ENCODE assay signal across 7 cellular contexts in the genomic region with DNA sequence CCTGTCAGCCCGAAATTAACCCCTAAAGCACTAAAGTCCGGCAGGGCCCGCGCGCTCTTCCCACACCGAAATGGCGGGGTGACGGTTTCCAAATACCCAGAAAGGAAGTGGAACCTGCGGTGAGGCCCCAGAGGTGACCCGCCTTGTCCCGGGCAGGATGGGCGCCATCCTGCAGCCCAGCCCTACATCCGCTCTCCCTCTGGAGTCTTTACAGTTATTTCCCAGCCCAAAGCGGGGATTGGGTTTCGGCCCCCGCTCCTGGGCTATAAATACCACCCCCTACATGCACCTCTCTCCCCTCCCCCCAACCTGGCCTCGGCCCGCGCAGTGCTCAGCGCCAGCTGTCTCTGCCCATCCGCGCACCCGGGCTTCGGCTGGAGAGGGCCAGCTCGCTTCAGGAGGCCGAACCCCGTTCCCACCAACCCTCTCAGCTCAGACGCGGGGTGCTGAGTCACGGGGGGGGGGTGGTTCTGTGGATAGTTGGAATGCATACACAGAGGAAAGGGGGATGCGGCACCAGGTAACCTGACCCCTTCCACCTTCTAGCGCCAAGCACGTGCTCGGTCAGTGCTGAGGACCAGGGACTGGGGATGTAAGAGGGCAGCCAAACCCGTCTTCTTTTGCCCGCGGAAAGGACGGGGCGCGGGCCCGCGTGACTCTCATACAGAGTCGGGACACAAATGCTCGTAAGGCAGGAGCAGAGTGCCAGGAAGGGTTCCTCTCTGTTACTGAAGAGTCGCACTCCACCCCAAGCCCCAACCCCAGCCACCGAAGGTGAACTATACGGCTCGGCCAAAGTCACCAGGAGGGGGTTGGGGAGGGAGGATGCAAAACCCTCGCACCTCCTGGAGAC. TPM values are rescaled to one million over a fixed set of nuclear protein-coding genes. Genes with fewer than 3 reads are reported as not detected.
DNase-seq lines count a peak whose midpoint lies in the region; ATAC-seq, FAIRE-seq and TF ChIP-seq lines count a peak whose summit lies in the region.

TSS of gene TUBA4B (plus strand) at position 344 of the 853 bp plus-strand sequence. CDS start at position 509, 165 bp downstream.

- H3K27me3 ChIP-seq in OCI-LY3 (ENCODE audit: low read depth, low read length) (no peaks in the 10 kb centered on the region; the same call in 1 of the 2 replicates), pancreas (no peaks in the 10 kb centered on the region)

- peaks cover 38% of the 10 kb centered on the region for H3K36me3 Mint-ChIP-seq in activated naive CD4-positive, alpha-beta T cell treated with anti-CD3 and anti-CD28 coated beads for 36 hours (ENCODE audit: low read depth)

- H3K27me3 Mint-ChIP-seq in activated naive CD4-positive, alpha-beta T cell treated with anti-CD3 and anti-CD28 coated beads for 36 hours (ENCODE audit: low read depth), result no peaks in the 10 kb centered on the region

- H3K36me3 ChIP-seq in OCI-LY3 (replicated peaks; ENCODE audit: low read depth, low read length) (peaks cover 18% of the 10 kb centered on the region), pancreas (peaks cover 0 to 5% (median 0%) of the 10 kb centered on the region in 3 donors)

- peak within 1 kb of the TSS; percentile 70 for H3K4me3 Mint-ChIP-seq in activated naive CD4-positive, alpha-beta T cell treated with anti-CD3 and anti-CD28 coated beads for 36 hours

- peak within 1 kb of the TSS; percentile 94 for H3K9ac ChIP-seq in OCI-LY3 (ENCODE audit: low read length)

- ATAC-seq in HG02763 (IDR thresholded peaks at IDR 0.05; ENCODE audit: unreplicated experiment), result peak; percentile 0
- peak; percentile 52 for ATAC-seq in Right ventricle myocardium superior (ENCODE audit: poor library complexity)
- peak; percentile 13 to 24 (median 18) for ATAC-seq in pancreas
- no peak for ATAC-seq in HG03108 (IDR thresholded peaks at IDR 0.05; ENCODE audit: unreplicated experiment)

- in situ Hi-C loops in GM13976 (cut with MboI; ENCODE audit: low sequenced_read_pairs, unreplicated experiment), result no loop called here

- peak within 1 kb of the TSS; percentile 96 for H3K4me3 ChIP-seq in OCI-LY3 (ENCODE audit: low read length)
- H3K4me3 ChIP-seq in pancreas, result peak within 1 kb of the TSS; percentile 58 to 82 (median 64)

- H3K79me2 ChIP-seq in OCI-LY3 (ENCODE audit: low read length), result peaks cover 26% of the 10 kb centered on the region

- peaks cover 35% of the 10 kb centered on the region for H3K4me1 ChIP-seq in OCI-LY3 (ENCODE audit: low read length)
- H3K4me1 ChIP-seq in pancreas, result peaks cover 26 to 51% (median 32%) of the 10 kb centered on the region in 3 donors

- H3K4me2 ChIP-seq in OCI-LY3 (ENCODE audit: low read length), result peak within 1 kb of the TSS; percentile 77

- H3K9me3 Mint-ChIP-seq in activated naive CD4-positive, alpha-beta T cell treated with anti-CD3 and anti-CD28 coated beads for 36 hours, result no peaks in the 10 kb centered on the region

- H4K20me1 ChIP-seq in OCI-LY3 (ENCODE audit: insufficient read depth, low read length), result no peaks in the 10 kb centered on the region

- intact Hi-C loops in activated naive CD4-positive, alpha-beta T cell treated with anti-CD3 and anti-CD28 coated beads for 36 hours (cut with micrococcal nuclease), result loop anchor here (1.0 to 10.0 kb wide), 11 partner anchors 8 to 968 kb away; partner anchors contain the start of genes ANKZF1, ATG9A, CTDSP1 and GLB1L
- intact Hi-C loops in Right ventricle myocardium superior (cut with DNase I), result no loop called here
- intact Hi-C loops in pancreas (cut with DNase I), result no loop called here

- peak within 1 kb of the TSS; percentile 95 for H3K27ac Mint-ChIP-seq in activated naive CD4-positive, alpha-beta T cell treated with anti-CD3 and anti-CD28 coated beads for 36 hours

- 3% methylated on average over 49 of the region's 49 CpGs for WGBS in pancreas, 2 donors

- peaks cover 58% of the 10 kb centered on the region for H3K4me1 Mint-ChIP-seq in activated naive CD4-positive, alpha-beta T cell treated with anti-CD3 and anti-CD28 coated beads for 36 hours (ENCODE audit: low read depth)

- H3K9me3 ChIP-seq in OCI-LY3 (ENCODE audit: insufficient read depth, low read length) (no peaks in the 10 kb centered on the region), pancreas (no peaks in the 10 kb centered on the region)

- CTCF ChIA-PET in activated naive CD4-positive, alpha-beta T cell treated with anti-CD3 and anti-CD28 coated beads for 36 hours (lab: Charles Lee), result interaction anchor here (1.1 to 6.1 kb wide), 7 partner anchors 8 to 95 kb away, joined by 3 to 76 read pairs (median 5); partner anchors contain the start of genes DNAJB2, GLB1L and STK16

- DNase-seq in GM13976 (ENCODE audit: low spot score) (peak; percentile 62), Right ventricle myocardium superior (peak; percentile 56), pancreas (peak in 4 of 6 donors; percentile 52 to 76 (median 65))
- peak; percentile 78 for DNase-seq in activated naive CD4-positive, alpha-beta T cell treated with anti-CD3 and anti-CD28 coated beads for 36 hours

- peak within 1 kb of the TSS; percentile 70; the same call in 1 of the 2 replicates for H2AFZ ChIP-seq in OCI-LY3 (ENCODE audit: low read depth, low read length)

- FAIRE-seq in pancreas (lab: Jason Lieb, UNC), result no peak

- TF ChIP-seq CTCF in GM13976 (IDR thresholded peaks at IDR 0.05; ENCODE audit: borderline replicate concordance, control extremely low read depth, extremely low read depth, insufficient read depth, missing control alignments), result no peak
- no peak for TF ChIP-seq CTCF in OCI-LY3 (IDR thresholded peaks at IDR 0.05; ENCODE audit: low read depth, low read length)
- no peak for TF ChIP-seq CTCF in pancreas (IDR thresholded peaks at IDR 0.05)

- H3K27ac ChIP-seq in OCI-LY3 (ENCODE audit: low read length), result peak within 1 kb of the TSS; percentile 46
- H3K27ac ChIP-seq in pancreas, result peak within 1 kb of the TSS; percentile 73 to 89 (median 78)

RNA-seq across cellular contexts. Expression of gene TUBA4B, which starts in this region (rescaled TPM):
- not detected for total RNA-seq in activated naive CD4-positive, alpha-beta T cell treated with anti-CD3 and anti-CD28 coated beads for 36 hours
- total RNA-seq in Right ventricle myocardium superior, result not detected
- total RNA-seq in pancreas, result not detected
- polyA plus RNA-seq in pancreas, result not detected

Comparison
In these comparisons a context has a peak if more than half of its experiments do, and no peak if none do; other contexts are left out.
1. Peak in DNase-seq in activated naive CD4-positive, alpha-beta T cell treated with anti-CD3 and anti-CD28 coated beads for 36 hours; RNA of the gene not detected or under 1 TPM.
2. Peak in DNase-seq and ATAC-seq in Right ventricle myocardium superior; RNA of the gene not detected or under 1 TPM.
3. Peak in DNase-seq, ATAC-seq, H3K4me3 ChIP-seq and H3K27ac ChIP-seq in pancreas; RNA of the gene not detected or under 1 TPM.